ENCODE assay signal across 28 cellular contexts in the genomic region with DNA sequence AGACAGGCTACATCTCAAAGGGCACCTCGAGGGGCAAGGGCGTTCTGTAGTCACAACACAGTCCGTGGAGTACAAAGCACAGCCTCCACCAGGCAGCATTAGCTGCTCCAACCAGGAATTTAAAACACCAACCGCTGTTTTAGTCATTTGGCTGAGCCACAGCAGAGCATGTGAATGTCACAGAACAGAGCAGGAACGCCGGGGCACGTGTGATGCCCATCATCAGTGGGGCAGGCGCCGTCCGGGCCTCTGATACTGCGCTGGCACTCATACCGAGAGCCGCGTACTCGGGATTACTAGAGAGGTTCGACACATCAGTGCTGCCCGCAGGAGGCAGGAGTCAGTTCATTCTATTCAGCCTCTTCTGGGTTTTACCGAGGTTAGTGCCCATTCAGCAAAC.
"Had no signal": no experiment of that assay in that cellular context is flagged by ENCODE, and none has a peak within 500 bp of the region (broad histone marks: within the 10 kb centered on the region; RNA-seq: fewer than 3 reads in every experiment).

No MANE protein-coding gene starts in this region.

- H3K27ac Mint-ChIP-seq: activated CD8-positive, alpha-beta T cell treated with anti-CD3 and anti-CD28 coated beads for 36 hours; activated naive CD4-positive, alpha-beta T cell treated with anti-CD3 and anti-CD28 coated beads for 36 hours; activated naive CD8-positive, alpha-beta T cell; activated T-helper 17 cell treated with anti-CD3 and anti-CD28 coated beads, Interleukin-2, amount 50 U/mL, for 72 hours had no signal

- H3K4me1 ChIP-seq: SJSA1 had no signal

- DNase-seq: activated CD4-positive, alpha-beta T cell treated with anti-CD3 and anti-CD28 coated beads for 4 hours; activated CD8-positive, alpha-beta T cell treated with anti-CD3 and anti-CD28 coated beads for 36 hours; activated gamma-delta T cell; activated naive CD4-positive, alpha-beta T cell treated with anti-CD3 and anti-CD28 coated beads for 36 hours; activated T-cell treated with anti-CD3 and anti-CD28 coated beads, Interleukin-2, amount 50 U/mL, for 4 hours; amygdala; brain microvascular endothelial cell; KG1; NCI-H1092; NCI-H1417; NCI-H1694; NCI-H2029; NCI-H2107; NCI-H2171 treated with DMSO at 0.1 percent for 48 hours; NCI-H226; NCI-H510A; NCI-H526 treated with DMSO at 0.1 percent for 48 hours; NCI-H82; RPMI8226; SHP77; SW 1271 had no signal

- H3K4me3 ChIP-seq: cardiac muscle cell, SJSA1 had no signal

- H3K4me1 Mint-ChIP-seq: activated T-helper 17 cell treated with anti-CD3 and anti-CD28 coated beads, Interleukin-2, amount 50 U/mL, for 72 hours had no signal

- H3K4me3 Mint-ChIP-seq: activated CD8-positive, alpha-beta T cell treated with anti-CD3 and anti-CD28 coated beads for 36 hours; activated naive CD4-positive, alpha-beta T cell treated with anti-CD3 and anti-CD28 coated beads for 36 hours; activated naive CD8-positive, alpha-beta T cell; activated T-cell treated with anti-CD3 and anti-CD28 coated beads, Interleukin-2, amount 50 U/mL, for 4 hours; activated T-helper 17 cell treated with anti-CD3 and anti-CD28 coated beads, Interleukin-2, amount 50 U/mL, for 72 hours had no signal

- H3K9me3 ChIP-seq: SJSA1 had no signal

- ATAC-seq: activated CD4-positive, CD25-positive, alpha-beta regulatory T cell treated with anti-CD3 and anti-CD28 coated beads, Interleukin-2, amount 50 U/mL, for 24 hours; activated CD8-positive, alpha-beta T cell treated with anti-CD3 and anti-CD28 coated beads for 36 hours; activated T-cell treated with anti-CD3 and anti-CD28 coated beads, Interleukin-2, amount 50 U/mL, for 4 hours; activated T-helper 17 cell treated with anti-CD3 and anti-CD28 coated beads, Interleukin-2, amount 50 U/mL, for 72 hours; Panc1; SK-N-SH treated with all-trans-retinoic acid at 6 μM for 48 hours had no signal

- H3K27me3 Mint-ChIP-seq: activated CD8-positive, alpha-beta T cell treated with anti-CD3 and anti-CD28 coated beads for 36 hours; activated naive CD8-positive, alpha-beta T cell; activated T-helper 17 cell treated with anti-CD3 and anti-CD28 coated beads, Interleukin-2, amount 50 U/mL, for 72 hours had no signal

- H3K9me3 Mint-ChIP-seq: activated CD8-positive, alpha-beta T cell treated with anti-CD3 and anti-CD28 coated beads for 36 hours; activated naive CD4-positive, alpha-beta T cell treated with anti-CD3 and anti-CD28 coated beads for 36 hours; activated T-cell treated with anti-CD3 and anti-CD28 coated beads, Interleukin-2, amount 50 U/mL, for 4 hours; activated T-helper 17 cell treated with anti-CD3 and anti-CD28 coated beads, Interleukin-2, amount 50 U/mL, for 72 hours had no signal

- H3K27ac ChIP-seq: brain microvascular endothelial cell, cardiac muscle cell, SJSA1 had no signal

- H3K27me3 ChIP-seq: brain microvascular endothelial cell, cardiac muscle cell, SJSA1 had no signal
